Comparison of ENCODE assay signal across 9 cellular contexts in genomic region chr18:13530879-13531387, GRCh38.
DNase-seq lines count a peak whose midpoint lies in the region; ATAC-seq and TF ChIP-seq lines count a peak whose summit lies in the region.
"Had no signal": no experiment of that assay in that cellular context is flagged by ENCODE, and none has a peak within 500 bp of the region (broad histone marks: within the 10 kb centered on the region; RNA-seq: fewer than 3 reads in every experiment).

No MANE protein-coding gene starts in this region.

- no peak overlapping the region for H2BK5ac ChIP-seq in H9 (ENCODE audit: insufficient read length, low read length)

- peaks cover 44% of the 10 kb centered on the region for H3K4me1 Mint-ChIP-seq in CD4-positive, alpha-beta T cell (ENCODE audit: low read depth)
- peaks cover 2 to 5% of the 10 kb centered on the region in 2 experiments; a peak in 1 of 4 replicates for H3K4me1 Mint-ChIP-seq in H9

- H4K20me1 ChIP-seq in H9 (ENCODE audit: control insufficient read depth, insufficient read depth, insufficient read length), result no peaks in the 10 kb centered on the region

- no peak for TF ChIP-seq CTCF in CD4-positive, alpha-beta T cell (IDR thresholded peaks at IDR 0.05)
- peak; percentile 59; the same call in 2 of the 3 replicates for TF ChIP-seq CTCF in H9 (conservative IDR thresholded peaks at IDR 0.05)
- TF ChIP-seq CTCF in VCaP (conservative IDR thresholded peaks at IDR 0.05), result peak; percentile 80

- no peaks in the 10 kb centered on the region for H3K23me2 ChIP-seq in H9 (ENCODE audit: insufficient read length, low read depth, low read length, poor library complexity, severe bottlenecking)

- H4K5ac ChIP-seq in H9 (ENCODE audit: insufficient read length, low read depth, low read length), result no peak overlapping the region

- intact Hi-C loops in CD4-positive, alpha-beta T cell (cut with DNase I, micrococcal nuclease), result no loop called here
- intact Hi-C loops in posterior cingulate gyrus (cut with DNase I), result loop anchor here (2.0 to 5.0 kb wide), 2 partner anchors 84 to 314 kb away; no protein-coding TSS in a partner anchor

- no peak overlapping the region for H4K91ac ChIP-seq in H9 (ENCODE audit: insufficient read length, low read depth, low read length)

- ATAC-seq in CD4-positive, alpha-beta T cell (ENCODE audit: poor library complexity), result peak; percentile 46
- no peak for ATAC-seq in GM21390 (IDR thresholded peaks at IDR 0.05; ENCODE audit: unreplicated experiment)
- no peak for ATAC-seq in GM19328 (IDR thresholded peaks at IDR 0.05; ENCODE audit: unreplicated experiment)

- no peak overlapping the region for H3K9ac ChIP-seq in H9 (ENCODE audit: extremely low read depth, insufficient read length, low read length)

- H3K27ac Mint-ChIP-seq in CD4-positive, alpha-beta T cell, result no peak overlapping the region
- H3K27ac Mint-ChIP-seq in H9, result no peak overlapping the region

- H3K4me3 Mint-ChIP-seq in CD4-positive, alpha-beta T cell, result no peak overlapping the region
- H3K4me3 Mint-ChIP-seq in H9, result no peak overlapping the region

- no peak overlapping the region for H3K18ac ChIP-seq in H9 (ENCODE audit: insufficient read length, low read depth, low read length)

- H3K14ac ChIP-seq in H9 (ENCODE audit: insufficient read depth, low read length), result no peak overlapping the region

- no peak overlapping the region for H2BK15ac ChIP-seq in H9 (ENCODE audit: low read depth, low read length)

- no peaks in the 10 kb centered on the region for H3K4me1 ChIP-seq in H9 (ENCODE audit: insufficient read depth, low read length)

- H3T11ph ChIP-seq in H9 (ENCODE audit: low read length), result no peak overlapping the region

- H3K27ac ChIP-seq in CD4-positive, alpha-beta T cell (ENCODE audit: low read depth, low read length), result no peak overlapping the region
- H3K27ac ChIP-seq in H9 (ENCODE audit: insufficient read length, low read depth, low read length) (no peak overlapping the region), VCaP (no peak overlapping the region)
- H3K27ac ChIP-seq: PC-9 had no signal

- no peaks in the 10 kb centered on the region for H3K79me2 ChIP-seq in H9 (ENCODE audit: insufficient read depth, low read length)

- no peak overlapping the region for H4K8ac ChIP-seq in H9 (replicated peaks; ENCODE audit: insufficient read length, low read depth, low read length)

- CTCF ChIA-PET in CD4-positive, alpha-beta T cell (lab: Charles Lee), result interaction anchor here (0.6 kb wide), 1 partner anchor 61 kb away, joined by 4 read pairs; no protein-coding TSS in a partner anchor

- H3K9me3 ChIP-seq in CD4-positive, alpha-beta T cell (ENCODE audit: control insufficient read depth, low read length), result no peaks in the 10 kb centered on the region
- no peaks in the 10 kb centered on the region for H3K9me3 ChIP-seq in H9 (ENCODE audit: control insufficient read depth, low read depth, low read length)

- H3K27me3 Mint-ChIP-seq in CD4-positive, alpha-beta T cell, result no peaks in the 10 kb centered on the region
- H3K27me3 Mint-ChIP-seq in H9 (ENCODE audit: low read depth), result no peaks in the 10 kb centered on the region; the same call in 1 of the 2 replicates

- H2BK12ac ChIP-seq in H9 (ENCODE audit: insufficient read length, low read depth, low read length), result no peak overlapping the region

- peaks cover 17% of the 10 kb centered on the region for H3K36me3 Mint-ChIP-seq in CD4-positive, alpha-beta T cell (ENCODE audit: low read depth)
- H3K36me3 Mint-ChIP-seq in H9 (ENCODE audit: insufficient read depth in 1 of 3, low read depth in 3 of 3), result no peaks in the 10 kb centered on the region

- H2BK120ac ChIP-seq in H9 (ENCODE audit: low read depth, low read length, poor library complexity, severe bottlenecking), result no peak overlapping the region

- H3K4me2 ChIP-seq in H9 (ENCODE audit: insufficient read depth, insufficient read length, low read length), result no peak overlapping the region
- H3K4me2 ChIP-seq: PC-9 had no signal

- no peak overlapping the region for H2AFZ ChIP-seq in H9 (ENCODE audit: low read length)
- H2AFZ ChIP-seq: PC-9 had no signal

- H3K56ac ChIP-seq in H9 (ENCODE audit: insufficient read length, low read depth, low read length), result no peak overlapping the region

- peak in 3 of 10 experiments; percentile 17 to 27 (median 19) for DNase-seq in CD4-positive, alpha-beta T cell
- peak; percentile 61 for DNase-seq in H9
- DNase-seq in glomerular visceral epithelial cell (ENCODE audit: extremely low spot score), result peak; percentile 44
- DNase-seq in posterior cingulate gyrus, result peak; percentile 40 to 95 (median 71)
- DNase-seq in activated gamma-delta T cell treated with Interleukin-2 at 50 U/mL for 16 hours, result no peak

- no peaks in the 10 kb centered on the region for H3K27me3 ChIP-seq in CD4-positive, alpha-beta T cell (ENCODE audit: control insufficient read depth, insufficient read depth, low read length)
- H3K27me3 ChIP-seq in H9 (ENCODE audit: insufficient read depth, low read length), result no peaks in the 10 kb centered on the region

- H3K9me3 Mint-ChIP-seq in CD4-positive, alpha-beta T cell, result no peaks in the 10 kb centered on the region
- no peaks in the 10 kb centered on the region for H3K9me3 Mint-ChIP-seq in H9

- no CpG with 5 or more reads among the region's 7 CpGs for WGBS in H9 (ENCODE audit: extremely low coverage, insufficient read length, low lambda C conversion rate)

- no peaks in the 10 kb centered on the region for H3K79me1 ChIP-seq in H9 (ENCODE audit: insufficient read depth, low read depth, low read length, poor library complexity, severe bottlenecking)

- H3K23ac ChIP-seq in H9 (ENCODE audit: insufficient read length, low read depth, low read length), result no peak overlapping the region

- H2BK20ac ChIP-seq in H9 (ENCODE audit: low read depth, low read length, poor library complexity, severe bottlenecking), result no peak overlapping the region

- no peak overlapping the region for H2AK5ac ChIP-seq in H9 (ENCODE audit: insufficient read length, low read length)

- no peak overlapping the region for H3K4ac ChIP-seq in H9 (ENCODE audit: low read depth, low read length)

- POLR2A ChIA-PET in CD4-positive, alpha-beta T cell (lab: Charles Lee), result interaction anchor here (1.0 kb wide), 1 partner anchor 8 kb away, joined by 4 read pairs; no protein-coding TSS in a partner anchor
